Comparison of ENCODE assay signal across 8 cellular contexts in the genomic region with DNA sequence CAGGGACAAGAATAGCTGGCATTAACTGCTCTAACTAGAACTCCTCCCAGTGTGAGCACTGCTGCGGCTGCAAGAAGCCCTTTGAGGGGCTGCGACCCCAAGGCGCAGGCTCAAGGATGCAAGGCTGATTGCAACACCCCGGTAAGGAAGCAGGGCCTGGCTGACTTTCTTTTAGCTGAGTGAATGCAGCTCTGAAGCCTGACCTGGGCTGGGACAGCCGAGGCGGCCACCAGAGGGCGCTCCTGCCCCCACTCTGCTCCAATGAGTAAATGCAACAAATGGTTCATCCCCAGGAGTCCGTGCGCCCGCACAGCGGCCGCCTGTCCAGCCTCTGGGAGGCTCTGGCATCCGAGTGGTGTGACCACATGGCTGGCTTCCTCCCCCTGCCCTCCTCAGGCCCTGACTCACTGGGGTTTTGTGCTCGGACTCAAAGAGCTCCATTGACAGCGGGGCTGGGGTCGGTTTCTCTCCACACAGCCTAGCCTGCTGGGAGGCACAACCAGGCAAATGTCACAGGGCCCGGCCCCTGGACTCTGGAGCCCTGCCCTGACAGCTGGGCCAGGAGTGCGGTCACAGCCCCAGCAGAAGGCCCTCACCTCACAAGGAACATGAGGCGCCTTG. TPM values are rescaled to one million over a fixed set of nuclear protein-coding genes. Genes with fewer than 3 reads are reported as not detected.
DNase-seq lines count a peak whose midpoint lies in the region; ATAC-seq, FAIRE-seq and TF ChIP-seq lines count a peak whose summit lies in the region.

A gene with protein sequence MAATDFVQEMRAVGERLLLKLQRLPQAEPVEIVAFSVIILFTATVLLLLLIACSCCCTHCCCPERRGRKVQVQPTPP (plus strand): TSS at position 572 of the 621 bp plus-strand sequence. CDS start 6,768 bp downstream, outside the sequence.

- H3K4me3 ChIP-seq in GM12864 (ENCODE audit: low read depth, low read length) (no peak within 1 kb of the TSS), Karpas-422 (ENCODE audit: low read length) (no peak within 1 kb of the TSS), adipocyte (ENCODE audit: low read length) (peak within 1 kb of the TSS; percentile 4), pancreas (peak within 1 kb of the TSS in 1 of 4 donors; percentile 17), testis (no peak within 1 kb of the TSS)

- FAIRE-seq in pancreas (lab: Jason Lieb, UNC), result no peak

- DNase-seq in GM12864 (ENCODE audit: low read depth) (peak; percentile 24), Karpas-422 (peak; percentile 86), SW480 (ENCODE audit: low spot score) (peak; percentile 68), adipocyte (ENCODE audit: low read depth) (peak; percentile 93), Right ventricle myocardium superior (peak; percentile 93), pancreas (peak; percentile 74 to 97 (median 88)), testis (peak; percentile 92)

- no peak within 1 kb of the TSS for H3K9ac ChIP-seq in Karpas-422 (ENCODE audit: low read length)
- H3K9ac ChIP-seq in adipocyte (ENCODE audit: low read length), result peak within 1 kb of the TSS; percentile 39

- H3K27ac ChIP-seq in Karpas-422 (ENCODE audit: low read length) (no peak within 1 kb of the TSS), pancreas (peak within 1 kb of the TSS; percentile 17 to 68 (median 54)), testis (peak within 1 kb of the TSS; percentile 60 to 76)

- H3K4me1 ChIP-seq in Karpas-422 (ENCODE audit: low read length) (peaks cover 18% of the 10 kb centered on the region), adipocyte (ENCODE audit: control insufficient read depth, insufficient read depth, low read length) (peaks cover 20% of the 10 kb centered on the region), pancreas (peaks cover 13 to 14% (median 14%) of the 10 kb centered on the region in 3 donors), testis (peaks cover 41% of the 10 kb centered on the region)

- WGBS in pancreas, 2 donors, result 14 to 16% methylated on average over 19 of the region's 19 CpGs
- 21 to 24% methylated on average over 6 to 19 of the region's 19 CpGs for WGBS in testis, 2 donors

- H3K36me3 ChIP-seq in Karpas-422 (ENCODE audit: insufficient read depth, low read length) (no peaks in the 10 kb centered on the region), adipocyte (ENCODE audit: control insufficient read depth, insufficient read depth, low read length, severe bottlenecking) (peaks cover 3% of the 10 kb centered on the region), pancreas (no peaks in the 10 kb centered on the region), testis (ENCODE audit: low read depth, missing control alignments) (no peaks in the 10 kb centered on the region)

- no peaks in the 10 kb centered on the region for H3K9me3 ChIP-seq in Karpas-422 (ENCODE audit: low read length)
- no peaks in the 10 kb centered on the region for H3K9me3 ChIP-seq in adipocyte (ENCODE audit: control insufficient read depth, low read length)
- H3K9me3 ChIP-seq in pancreas, result no peaks in the 10 kb centered on the region
- H3K9me3 ChIP-seq in testis, result no peaks in the 10 kb centered on the region

- H3K9me2 ChIP-seq in Karpas-422 (replicated peaks; ENCODE audit: insufficient read depth, low read length), result no peaks in the 10 kb centered on the region

- H3K79me2 ChIP-seq in Karpas-422 (ENCODE audit: low read length), result no peaks in the 10 kb centered on the region

- H3K27me3 ChIP-seq in Karpas-422 (ENCODE audit: low read length) (no peaks in the 10 kb centered on the region), adipocyte (replicated peaks; ENCODE audit: control insufficient read depth, insufficient read depth, low read length) (no peaks in the 10 kb centered on the region), pancreas (no peaks in the 10 kb centered on the region), testis (no peaks in the 10 kb centered on the region)

- peak; percentile 97 for TF ChIP-seq CTCF in GM12864 (IDR thresholded peaks at IDR 0.05; ENCODE audit: low read depth, low read length, missing control alignments)
- peak; percentile 95 to 99 (median 97) for TF ChIP-seq CTCF in pancreas (IDR thresholded peaks at IDR 0.05)
- peak; percentile 93 for TF ChIP-seq CTCF in testis (IDR thresholded peaks at IDR 0.05)

- peak within 1 kb of the TSS; percentile 23 for H3K4me2 ChIP-seq in Karpas-422 (ENCODE audit: low read depth, low read length, poor library complexity, severe bottlenecking)

- no peak for TF ChIP-seq POLR2A in testis (IDR thresholded peaks at IDR 0.05)

- ATAC-seq in Right ventricle myocardium superior (ENCODE audit: poor library complexity) (peak; percentile 73), pancreas (peak; percentile 83 to 88 (median 88)), HG02884 (IDR thresholded peaks at IDR 0.05; ENCODE audit: unreplicated experiment) (no peak)

- H2AFZ ChIP-seq in Karpas-422 (ENCODE audit: low read length), result no peak within 1 kb of the TSS

- H4K20me1 ChIP-seq in Karpas-422 (ENCODE audit: insufficient read depth, low read depth, low read length), result peaks cover 21% of the 10 kb centered on the region; the same call in 1 of the 2 replicates

- intact Hi-C loops in Right ventricle myocardium superior (cut with DNase I), result loop anchor here (5.0 kb wide), 1 partner anchor 119 kb away; no protein-coding TSS in a partner anchor
- intact Hi-C loops in pancreas (cut with DNase I), result loop anchor here in 1 of 3 donors (5.0 kb wide), 1 partner anchor 114 kb away; no protein-coding TSS in a partner anchor
- intact Hi-C loops in testis (cut with DNase I; ENCODE audit: low total_unique reads), result no loop called here

RNA-seq across cellular contexts. Expression of the gene that starts here (rescaled TPM):
- not detected in 2 replicates for total RNA-seq in Karpas-422 (2014; rRNA removed; shearing (Covaris generic); ENCODE audit: low replicate concordance)
- total RNA-seq in Right ventricle myocardium superior (12.5 TPM), pancreas (1 to 10 TPM in 1 of 6 donors, under 1 TPM in 5; 0.55 to 1.2 (median 0.82) TPM), testis (1 to 10 TPM; 2.0 TPM)
- polyA plus RNA-seq in pancreas (10 to 100 TPM in 1 of 2 donors, 1 to 10 TPM in 1; 6.3 to 15.3 TPM), testis (ENCODE audit: insufficient read depth, low read depth, low replicate concordance) (1.9 TPM)

Comparison
In these comparisons a context has a peak if more than half of its experiments do, and no peak if none do; other contexts are left out.
1. Peak in DNase-seq and H3K4me2 ChIP-seq in Karpas-422; RNA of the gene not detected or under 1 TPM.
2. DNase-seq: peak in every context shown above with its lines; median percentile 93 in adipocyte; 93 in Right ventricle myocardium superior; 92 in testis; 88 in pancreas; 86 in Karpas-422; 68 in SW480; 24 in GM12864.